Comparison of ENCODE assay signal across 8 cellular contexts in genomic region chr3:139343895-139344856, GRCh38. TPM values are rescaled to one million over a fixed set of nuclear protein-coding genes. Genes with fewer than 3 reads are reported as not detected.
A peak's percentile ranks its signal among the peaks of the same experiment; 100 is the strongest.
DNase-seq lines count a peak whose midpoint lies in the region; TF ChIP-seq lines count a peak whose summit lies in the region.

MRPS22 (plus strand) TSS chr3:139344020; CDS start chr3:139344027, 7 bp downstream.

- peak within 1 kb of the TSS; percentile 11 for H2BK120ac ChIP-seq in mesenchymal stem cell (ENCODE audit: low read depth, low read length)

- H4K91ac ChIP-seq in mesenchymal stem cell (ENCODE audit: low read length): peak within 1 kb of the TSS; percentile 94

- H3K4me3 ChIP-seq in CD8-positive, alpha-beta memory T cell (ENCODE audit: low read length): peak within 1 kb of the TSS; percentile 100
- H3K4me3 ChIP-seq in endocrine pancreas (ENCODE audit: control insufficient read depth, insufficient read depth, low read length) (peak within 1 kb of the TSS; percentile 74), mesenchymal stem cell (ENCODE audit: insufficient read depth in 1 of 2, low read depth in 1 of 2, low read length in 2 of 2) (peak within 1 kb of the TSS; percentile 96 to 99)

- H3K36me3 ChIP-seq in CD8-positive, alpha-beta memory T cell (ENCODE audit: insufficient read depth, low read length): peaks cover 16% of the 10 kb centered on the region
- no peaks in the 10 kb centered on the region for H3K36me3 ChIP-seq in endocrine pancreas (ENCODE audit: control insufficient read depth, insufficient read depth, low read length)
- H3K36me3 ChIP-seq in mesenchymal stem cell (ENCODE audit: control insufficient read depth in 1 of 2, insufficient read depth in 2 of 2, low read depth in 1 of 2, low read length in 2 of 2): peaks cover 3 to 29% of the 10 kb centered on the region in 2 experiments

- no peak within 1 kb of the TSS for H2AK5ac ChIP-seq in mesenchymal stem cell (ENCODE audit: low read length, severe bottlenecking)

- no peak for TF ChIP-seq CTCF in GM20000 (IDR thresholded peaks at IDR 0.05; ENCODE audit: extremely low read depth, missing control alignments)

- peaks cover 8% of the 10 kb centered on the region for H3K79me1 ChIP-seq in mesenchymal stem cell (replicated peaks; ENCODE audit: low read length, poor library complexity, severe bottlenecking)

- peaks cover 0 to 1% of the 10 kb centered on the region in 2 donors for H3K27me3 Mint-ChIP-seq in CD8-positive, alpha-beta memory T cell

- no peak within 1 kb of the TSS for H2BK12ac ChIP-seq in mesenchymal stem cell (ENCODE audit: low read length in 2 of 2)

- H3K27ac ChIP-seq in CD8-positive, alpha-beta memory T cell (ENCODE audit: low read depth, low read length): peak within 1 kb of the TSS; percentile 94
- peak within 1 kb of the TSS; percentile 93 for H3K27ac ChIP-seq in mesenchymal stem cell (ENCODE audit: low read length, poor library complexity, severe bottlenecking)

- peak within 1 kb of the TSS; percentile 74 for H2AFZ ChIP-seq in mesenchymal stem cell (ENCODE audit: low read depth, low read length)

- H3K18ac ChIP-seq in mesenchymal stem cell (ENCODE audit: low read depth in 1 of 2, low read length in 2 of 2): peak within 1 kb of the TSS; percentile 87 to 93

- H3K4me1 Mint-ChIP-seq in CD8-positive, alpha-beta memory T cell: peaks cover 11 to 20% (median 11%) of the 10 kb centered on the region in 3 donors

- H3K4me2 ChIP-seq in mesenchymal stem cell (ENCODE audit: low read length, poor library complexity, severe bottlenecking): peak within 1 kb of the TSS; percentile 74

- H3K9ac ChIP-seq in endocrine pancreas (ENCODE audit: control insufficient read depth, insufficient read depth, low read length) (peak within 1 kb of the TSS; percentile 7), mesenchymal stem cell (ENCODE audit: low read length) (peak within 1 kb of the TSS; percentile 91)

- no peaks in the 10 kb centered on the region for H3K9me3 ChIP-seq in CD8-positive, alpha-beta memory T cell (ENCODE audit: low read length)
- no peaks in the 10 kb centered on the region for H3K9me3 ChIP-seq in endocrine pancreas (ENCODE audit: control insufficient read depth, low read length)
- no peaks in the 10 kb centered on the region for H3K9me3 ChIP-seq in mesenchymal stem cell (ENCODE audit: control insufficient read depth, low read length)

- peak within 1 kb of the TSS in 1 of 7 donors; percentile 51 for H3K4me3 Mint-ChIP-seq in CD8-positive, alpha-beta memory T cell

- H3K36me3 Mint-ChIP-seq in CD8-positive, alpha-beta memory T cell: peaks cover 0 to 26% (median 1%) of the 10 kb centered on the region in 3 donors

- peak within 1 kb of the TSS in 1 of 2 experiments; percentile 80 for H3K14ac ChIP-seq in mesenchymal stem cell (ENCODE audit: low read length in 2 of 2)

- peak within 1 kb of the TSS; percentile 79 to 94 for H3K4ac ChIP-seq in mesenchymal stem cell (ENCODE audit: low read depth in 1 of 2, low read length in 2 of 2)

- peaks cover 20% of the 10 kb centered on the region for H3K4me1 ChIP-seq in CD8-positive, alpha-beta memory T cell (ENCODE audit: insufficient read depth, low read length)
- H3K4me1 ChIP-seq in endocrine pancreas (ENCODE audit: control insufficient read depth, insufficient read depth, low read length): peaks cover 13% of the 10 kb centered on the region
- H3K4me1 ChIP-seq in mesenchymal stem cell (ENCODE audit: control insufficient read depth, insufficient read depth, low read depth, low read length): peaks cover 2% of the 10 kb centered on the region

- peak within 1 kb of the TSS; percentile 98 for H4K8ac ChIP-seq in mesenchymal stem cell (ENCODE audit: low read length)

- H2BK15ac ChIP-seq in mesenchymal stem cell (ENCODE audit: low read depth, poor library complexity, severe bottlenecking): peak within 1 kb of the TSS; percentile 93

- POLR2A ChIA-PET in CD8-positive, alpha-beta memory T cell (lab: Charles Lee): interaction anchor here (0.7 to 1.4 kb wide), 2 partner anchors 46 to 750 kb away, joined by 3 read pairs; partner anchors contain the start of gene COPB2
- POLR2A ChIA-PET in activated CD8-positive, alpha-beta memory T cell treated with anti-CD3 and anti-CD28 coated beads for 36 hours (lab: Charles Lee): interaction anchor here (0.7 to 1.3 kb wide), 2 partner anchors 10 to 46 kb away, joined by 3 to 5 read pairs; no protein-coding TSS in a partner anchor

- H3K27ac Mint-ChIP-seq in CD8-positive, alpha-beta memory T cell: peak within 1 kb of the TSS in 5 of 8 donors; percentile 64 to 96 (median 89)

- H2BK5ac ChIP-seq in mesenchymal stem cell (ENCODE audit: low read depth, low read length, poor library complexity, severe bottlenecking): peak within 1 kb of the TSS; percentile 66

- peak; percentile 72 to 89 (median 82) for DNase-seq in CD8-positive, alpha-beta memory T cell
- DNase-seq in GM20000 (ENCODE audit: low spot score) (peak; percentile 88), HT-29 (ENCODE audit: low spot score) (peak; percentile 89), NOMO-1 (lab: John Stamatoyannopoulos, UW; ENCODE audit: unreplicated experiment in 2 of 2) (peak; percentile 98), mesenchymal stem cell (peak; percentile 93)
- peak; percentile 64 for DNase-seq in stimulated activated CD8-positive, alpha-beta memory T cell treated with anti-CD3 and anti-CD28 coated beads, Interleukin-12 subunit alpha, Interleukin-12 subunit beta, amount 100 ng/mL, for 4 hours (ENCODE audit: low read depth)

- CTCF ChIA-PET in CD8-positive, alpha-beta memory T cell (lab: Charles Lee): interaction anchor here (0.9 to 1.2 kb wide), 3 partner anchors 9 to 429 kb away, joined by 3 to 5 read pairs (median 5); no protein-coding TSS in a partner anchor
- CTCF ChIA-PET in activated CD8-positive, alpha-beta memory T cell treated with anti-CD3 and anti-CD28 coated beads for 36 hours (lab: Charles Lee): interaction anchor here (0.7 to 1.4 kb wide), 3 partner anchors 10 to 429 kb away, joined by 3 to 4 read pairs (median 4); no protein-coding TSS in a partner anchor

- under 1% methylated on average over 37 of the region's 37 CpGs for WGBS in mesenchymal stem cell

- peaks cover 0 to 1% (median 0%) of the 10 kb centered on the region in 5 donors for H3K9me3 Mint-ChIP-seq in CD8-positive, alpha-beta memory T cell

- H3K23ac ChIP-seq in mesenchymal stem cell (ENCODE audit: low read length in 2 of 2): no peak within 1 kb of the TSS

- no peaks in the 10 kb centered on the region for H3K27me3 ChIP-seq in CD8-positive, alpha-beta memory T cell (ENCODE audit: insufficient read depth, low read length, poor library complexity, severe bottlenecking)
- H3K27me3 ChIP-seq in endocrine pancreas (ENCODE audit: control insufficient read depth, insufficient read depth, low read length) (no peaks in the 10 kb centered on the region), mesenchymal stem cell (ENCODE audit: control insufficient read depth in 1 of 2, insufficient read depth in 1 of 2, low read length in 2 of 2) (peaks cover 0 to 25% of the 10 kb centered on the region in 2 experiments)

RNA-seq across cellular contexts. Expression of gene MRPS22, which starts in this region (rescaled TPM):
- 10 to 100 TPM; 66.9 to 68.6 TPM for total RNA-seq in CD8-positive, alpha-beta memory T cell
- polyA plus RNA-seq in CD8-positive, alpha-beta memory T cell: 34.7 TPM
- total RNA-seq in HT-29 (2014; rRNA removed; shearing (Covaris generic)): 46.0 and 54.4 TPM in 2 replicates
- total RNA-seq in activated CD8-positive, alpha-beta memory T cell treated with anti-CD3 and anti-CD28 coated beads for 36 hours: 10 to 100 TPM; 71.1 to 72.4 TPM
- 47.0 TPM for polyA plus RNA-seq in mesenchymal stem cell (2013, experiment 1 of 2)
- 48.0 TPM for polyA plus RNA-seq in mesenchymal stem cell (2013, experiment 2 of 2)

Comparison
In these comparisons a context has a peak if more than half of its experiments do, and no peak if none do; other contexts are left out.
1. Peak in every context shown above with its lines: DNase-seq, H3K4me3 ChIP-seq and H3K27ac ChIP-seq.